Comparison of ENCODE assay signal across 11 cellular contexts in genomic region chr1:11157867-11158266, GRCh38. TPM values are rescaled to one million over a fixed set of nuclear protein-coding genes. Genes with fewer than 3 reads are reported as not detected.
DNase-seq lines count a peak whose midpoint lies in the region; ATAC-seq and TF ChIP-seq lines count a peak whose summit lies in the region.
"Had no signal": no experiment of that assay in that cellular context is flagged by ENCODE, and none has a peak within 500 bp of the region (broad histone marks: within the 10 kb centered on the region; RNA-seq: fewer than 3 reads in every experiment).

No MANE protein-coding gene starts in this region.

- peak overlapping the region; percentile 98 for H3K27ac Mint-ChIP-seq in endothelial cell (ENCODE audit: unreplicated experiment)
- H3K27ac Mint-ChIP-seq: T-helper 1 cell treated with Interleukin-12 subunit alpha and Interleukin-12 subunit beta and Interleukin-4 antibody, amounts not matched to agents 30 μg/mL and 1 μg/mL, for 36 hours had no signal

- no peak overlapping the region for H3K4me2 ChIP-seq in parathyroid adenoma (ENCODE audit: low read length)

- peaks cover 32% of the 10 kb centered on the region for H3K36me3 Mint-ChIP-seq in endothelial cell (ENCODE audit: low read depth, unreplicated experiment)

- peak overlapping the region; percentile 42 for H3K27ac ChIP-seq in parathyroid adenoma
- H3K27ac ChIP-seq: body of pancreas had no signal

- peaks cover 1% of the 10 kb centered on the region for H3K27me3 Mint-ChIP-seq in endothelial cell (ENCODE audit: unreplicated experiment)

- H3K9me3 Mint-ChIP-seq in endothelial cell (ENCODE audit: unreplicated experiment), result no peaks in the 10 kb centered on the region
- H3K9me3 Mint-ChIP-seq: T-helper 1 cell treated with Interleukin-12 subunit alpha and Interleukin-12 subunit beta and Interleukin-4 antibody, amounts not matched to agents 30 μg/mL and 1 μg/mL, for 36 hours had no signal

- ATAC-seq in GM19328 (IDR thresholded peaks at IDR 0.05; ENCODE audit: unreplicated experiment), result no peak
- ATAC-seq: body of pancreas, K562 had no signal

- peaks cover 19% of the 10 kb centered on the region for H3K4me1 ChIP-seq in parathyroid adenoma
- H3K4me1 ChIP-seq: body of pancreas had no signal

- H3K4me3 Mint-ChIP-seq in endothelial cell (ENCODE audit: unreplicated experiment), result no peak overlapping the region
- H3K4me3 Mint-ChIP-seq: T-helper 1 cell treated with Interleukin-12 subunit alpha and Interleukin-12 subunit beta and Interleukin-4 antibody, amounts not matched to agents 30 μg/mL and 1 μg/mL, for 36 hours had no signal

- H3K79me2 ChIP-seq in parathyroid adenoma, result no peaks in the 10 kb centered on the region

- TF ChIP-seq CTCF in endothelial cell (IDR thresholded peaks at IDR 0.05; ENCODE audit: unreplicated experiment) (no peak), parathyroid adenoma (IDR thresholded peaks at IDR 0.05) (no peak)

- H3K4me1 Mint-ChIP-seq in endothelial cell (ENCODE audit: unreplicated experiment), result peaks cover 28% of the 10 kb centered on the region

- DNase-seq in EH (ENCODE audit: low read depth), result peak; percentile 41
- DNase-seq in NCI-H69 (lab: John Stamatoyannopoulos, UW), result peak; percentile 79
- no peak for DNase-seq in endothelial cell (ENCODE audit: low spot score)
- DNase-seq in activated gamma-delta T cell treated with Interleukin-2 at 50 U/mL for 16 hours, result no peak
- no peak for DNase-seq in T-helper 1 cell
- no peak for DNase-seq in RKO (ENCODE audit: low spot score)

- no peaks in the 10 kb centered on the region for H3K9me3 ChIP-seq in parathyroid adenoma (ENCODE audit: control insufficient read depth, low read length)
- H3K9me3 ChIP-seq: body of pancreas had no signal

- H3K9ac ChIP-seq in parathyroid adenoma, result no peak overlapping the region

- H3K36me3 ChIP-seq in parathyroid adenoma (ENCODE audit: control insufficient read depth, insufficient read depth, low read length), result no peaks in the 10 kb centered on the region

- no peaks in the 10 kb centered on the region for H3K27me3 ChIP-seq in parathyroid adenoma (ENCODE audit: control insufficient read depth, insufficient read depth, low read length)
- H3K27me3 ChIP-seq: body of pancreas had no signal

- no peak overlapping the region for H2AFZ ChIP-seq in parathyroid adenoma

- no peak overlapping the region for H3K4me3 ChIP-seq in parathyroid adenoma (ENCODE audit: low read depth, low read length)
- H3K4me3 ChIP-seq: body of pancreas, K562 had no signal

RNA-seq across cellular contexts. Expression of gene ANGPTL7, which starts 31.3 kb away (rescaled TPM):
- not detected for total RNA-seq in endothelial cell (ENCODE audit: unreplicated experiment)
- total RNA-seq: K562 had no signal

RNA-seq across cellular contexts. Expression of gene EXOSC10, which starts 58.2 kb away (rescaled TPM):
- total RNA-seq in endothelial cell (ENCODE audit: unreplicated experiment), result 80.6 TPM

Comparison
In these comparisons a context has a peak if more than half of its experiments do, and no peak if none do; other contexts are left out.
1. DNase-seq: peak in EH (single experiment) and NCI-H69 (single experiment); none in endothelial cell (single experiment), activated gamma-delta T cell treated with Interleukin-2 at 50 U/mL for 16 hours (single experiment), T-helper 1 cell (0 of 5) and RKO (single experiment).